In the genomic region with DNA sequence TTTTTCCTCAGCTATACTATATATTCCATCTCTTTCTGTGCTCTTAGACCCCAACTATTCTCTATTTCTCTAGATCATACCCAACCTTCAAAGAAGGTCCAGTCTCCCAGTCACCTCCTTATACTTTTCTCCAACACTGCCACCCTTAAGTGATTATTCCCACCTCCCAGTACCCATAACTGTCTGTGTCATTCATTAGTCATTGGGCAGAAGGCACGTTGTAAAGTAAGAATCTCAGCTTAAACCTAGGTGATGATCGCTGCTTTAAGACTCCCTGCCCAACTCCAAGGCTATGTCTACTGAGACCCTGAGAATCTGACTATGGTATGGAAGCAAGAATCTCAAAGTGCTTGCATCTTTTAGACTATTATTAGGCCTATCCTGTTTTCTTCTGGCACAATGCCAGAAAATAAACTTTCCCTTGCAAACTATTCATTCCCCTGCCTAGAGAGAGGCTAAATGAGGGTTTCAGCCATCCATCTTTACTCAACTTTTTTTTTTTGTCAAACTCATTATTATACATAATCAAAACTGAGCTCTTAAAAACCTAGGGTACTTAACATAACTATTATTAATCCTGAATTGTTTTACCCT, we compare ENCODE assay signal across 19 cellular contexts.
"Had no signal": no experiment of that assay in that cellular context is flagged by ENCODE, and none has a peak within 500 bp of the region (broad histone marks: within the 10 kb centered on the region; RNA-seq: fewer than 3 reads in every experiment).

No MANE protein-coding gene starts in this region.

- H3K4me3 ChIP-seq: body of pancreas, coronary artery, heart left ventricle, tibial artery had no signal

- DNase-seq: activated B cell treated with CpG ODN at 0.5 μM for 24 hours; activated CD4-positive, alpha-beta T cell treated with anti-CD3 and anti-CD28 coated beads for 48 hours; activated CD8-positive, alpha-beta T cell treated with anti-CD3 and anti-CD28 coated beads for 36 hours; activated naive CD4-positive, alpha-beta T cell; activated naive CD8-positive, alpha-beta T cell treated with anti-CD3 and anti-CD28 coated beads, Interleukin-2, amount 10 ng/mL, durations not matched to agents 7 days and 5 days; activated T-cell treated with anti-CD3 and anti-CD28 coated beads, Interleukin-2, amount 50 U/mL, for 1 hour; body of pancreas; central memory CD4-positive, alpha-beta T cell; erythroblast; heart left ventricle; left ventricle myocardium superior; stimulated activated naive CD8-positive, alpha-beta T cell treated with anti-CD3 and anti-CD28 coated beads, Interleukin-15, Interleukin-2, amounts not matched to agents 100 U/mL and 50 U/mL, for 24 hours; substantia nigra; T-helper 9 cell; tibial artery had no signal

- H3K36me3 ChIP-seq: heart left ventricle, tibial artery had no signal

- H3K27ac ChIP-seq: body of pancreas, coronary artery, heart left ventricle, tibial artery had no signal

- ATAC-seq: activated CD8-positive, alpha-beta T cell treated with anti-CD3 and anti-CD28 coated beads for 36 hours; activated T-helper 17 cell treated with anti-CD3 and anti-CD28 coated beads, Interleukin-2, amount 50 U/mL, for 72 hours; body of pancreas; heart left ventricle; left ventricle myocardium superior; stimulated activated naive CD8-positive, alpha-beta T cell treated with anti-CD3 and anti-CD28 coated beads, Interleukin-15, Interleukin-2, amounts not matched to agents 100 U/mL and 50 U/mL, for 24 hours had no signal

- H3K27me3 ChIP-seq: body of pancreas, heart left ventricle, tibial artery had no signal

- FAIRE-seq: frontal cortex, urothelium cell line had no signal

- H3K9me3 ChIP-seq: body of pancreas, heart left ventricle, tibial artery had no signal
